In genomic region chr12:108175310-108175709, GRCh38 we compare ENCODE assay signal across 21 cellular contexts. TPM values are rescaled to one million over a fixed set of nuclear protein-coding genes. Genes with fewer than 3 reads are reported as not detected.
DNase-seq lines count a peak whose midpoint lies in the region; ATAC-seq and TF ChIP-seq lines count a peak whose summit lies in the region.
"Had no signal": no experiment of that assay in that cellular context is flagged by ENCODE, and none has a peak within 500 bp of the region (broad histone marks: within the 10 kb centered on the region; RNA-seq: fewer than 3 reads in every experiment).

No MANE protein-coding gene starts in this region.

- DNase-seq in G401 (ENCODE audit: low spot score) (peak; percentile 78), NCI-H146 (lab: John Stamatoyannopoulos, UW) (peak; percentile 60), immature natural killer cell (peak; percentile 5 to 23 (median 5)), T-helper 2 cell (no peak), vagina (ENCODE audit: extremely low spot score in 2 of 2) (no peak)
- no peak for DNase-seq in activated effector memory CD4-positive, alpha-beta T cell treated with anti-CD3 and anti-CD28 coated beads, Interleukin-2, amount 50 U/mL, for 16 hours
- DNase-seq: activated CD4-positive, alpha-beta T cell treated with anti-CD3 and anti-CD28 coated beads for 4 hours; activated CD8-positive, alpha-beta memory T cell treated with anti-CD3 and anti-CD28 coated beads, Interleukin-2, amount 50 U/mL, for 4 hours; activated naive CD4-positive, alpha-beta T cell treated with anti-CD3 and anti-CD28 coated beads for 36 hours; GM23248; naive B cell; NCI-H1105 treated with DMSO at 0.1 percent for 48 hours; NCI-H524 treated with DMSO at 0.1 percent for 48 hours had no signal

- H3K4me1 Mint-ChIP-seq in brain (peaks cover 17% of the 10 kb centered on the region), immature natural killer cell (peaks cover 2 to 3% of the 10 kb centered on the region in 2 donors)
- H3K4me1 Mint-ChIP-seq: naive B cell had no signal

- H3K36me3 Mint-ChIP-seq in brain (no peaks in the 10 kb centered on the region), immature natural killer cell (peaks cover 0 to 2% (median 0%) of the 10 kb centered on the region in 3 donors)
- H3K36me3 Mint-ChIP-seq: naive B cell had no signal

- H3K27ac Mint-ChIP-seq in brain (peak overlapping the region in 3 of 5 experiments; percentile 43 to 90 (median 63)), immature natural killer cell (no peak overlapping the region)
- H3K27ac Mint-ChIP-seq: activated naive CD4-positive, alpha-beta T cell treated with anti-CD3 and anti-CD28 coated beads for 36 hours; naive B cell had no signal

- H3K4me3 Mint-ChIP-seq in brain (no peak overlapping the region), immature natural killer cell (no peak overlapping the region)
- H3K4me3 Mint-ChIP-seq: activated naive CD4-positive, alpha-beta T cell treated with anti-CD3 and anti-CD28 coated beads for 36 hours; naive B cell had no signal

- H3K36me3 ChIP-seq in vagina = no peaks in the 10 kb centered on the region
- H3K36me3 ChIP-seq: tibial nerve had no signal

- H3K27me3 Mint-ChIP-seq in brain (no peaks in the 10 kb centered on the region), immature natural killer cell (ENCODE audit: low read depth in 3 of 3) (peaks cover 0 to 8% (median 2%) of the 10 kb centered on the region in 3 donors)

- H3K4me1 ChIP-seq in vagina = no peaks in the 10 kb centered on the region
- H3K4me1 ChIP-seq: tibial nerve had no signal

- no peak for TF ChIP-seq POLR2A in vagina (IDR thresholded peaks at IDR 0.05)

- no peak overlapping the region for H3K27ac ChIP-seq in vagina
- H3K27ac ChIP-seq: GM23248, SK-N-MC, tibial nerve had no signal

- H3K9me3 ChIP-seq in vagina = no peaks in the 10 kb centered on the region

- no peaks in the 10 kb centered on the region for H3K27me3 ChIP-seq in vagina
- H3K27me3 ChIP-seq: tibial nerve had no signal

- in situ Hi-C loops in G401 (cut with HindIII; ENCODE audit: low sequenced_read_pairs) = no loop called here

- ATAC-seq in GM21390 (IDR thresholded peaks at IDR 0.05; ENCODE audit: unreplicated experiment) = no peak
- ATAC-seq: esophagus mucosa had no signal

- intact Hi-C loops in vagina (cut with DNase I) = no loop called here

- no peak for TF ChIP-seq CTCF in brain (conservative IDR thresholded peaks at IDR 0.05)
- no peak for TF ChIP-seq CTCF in vagina (IDR thresholded peaks at IDR 0.05)

- H3K4me3 ChIP-seq in vagina = no peak overlapping the region
- H3K4me3 ChIP-seq: GM23248, SK-N-MC, smooth muscle cell, tibial nerve had no signal

- H3K9me3 Mint-ChIP-seq in brain (peaks cover 0 to 7% (median 0%) of the 10 kb centered on the region in 5 experiments), immature natural killer cell (no peaks in the 10 kb centered on the region)
- H3K9me3 Mint-ChIP-seq: activated naive CD4-positive, alpha-beta T cell treated with anti-CD3 and anti-CD28 coated beads for 36 hours had no signal

RNA-seq across cellular contexts. Expression of gene WSCD2, which starts 46.2 kb away (rescaled TPM):
- 0.31 TPM in 1 of 2 replicates, not detected in the other for total RNA-seq in G401 (2014; rRNA removed; shearing (Covaris generic))
- polyA plus RNA-seq in brain (ENCODE audit: insufficient read depth, low read depth, low replicate concordance) (3.4 TPM), immature natural killer cell (not detected)
- 4.2 TPM for total RNA-seq in vagina
- total RNA-seq: activated naive CD4-positive, alpha-beta T cell treated with anti-CD3 and anti-CD28 coated beads for 36 hours; dermis microvascular lymphatic vessel endothelial cell; GM23248 had no signal
- polyA plus RNA-seq: BJ, GM23248 had no signal

Comparison
In these comparisons a context has a peak if more than half of its experiments do, and no peak if none do; other contexts are left out.
1. DNase-seq: peak in G401 (single experiment), NCI-H146 (single experiment) and immature natural killer cell (3 of 3); none in T-helper 2 cell (0 of 5), vagina (0 of 2) and activated effector memory CD4-positive, alpha-beta T cell treated with anti-CD3 and anti-CD28 coated beads, Interleukin-2, amount 50 U/mL, for 16 hours (single experiment).
2. H3K27ac Mint-ChIP-seq: peak in brain (3 of 5); none in immature natural killer cell (0 of 6).